Comparison of ENCODE assay signal across 8 cellular contexts in genomic region chr19:16572332-16573211, GRCh38. TPM values are rescaled to one million over a fixed set of nuclear protein-coding genes. Genes with fewer than 3 reads are reported as not detected.
A peak's percentile ranks its signal among the peaks of the same experiment; 100 is the strongest.
DNase-seq lines count a peak whose midpoint lies in the region; ATAC-seq, FAIRE-seq and TF ChIP-seq lines count a peak whose summit lies in the region.

Gene SLC35E1, minus strand, starts transcription at chr19:16572415. Its CDS starts 51 bp downstream, at chr19:16572364.

- peaks cover 56% of the 10 kb centered on the region for H3K36me3 Mint-ChIP-seq in brain

- peak within 1 kb of the TSS; percentile 93 to 99 (median 98) for H3K4me3 Mint-ChIP-seq in brain

- peaks cover 12% of the 10 kb centered on the region for H3K27me3 Mint-ChIP-seq in brain

- CTCF ChIA-PET in A549 (lab: Yijun Ruan, JAX) = no interaction called here

- peaks cover 59% of the 10 kb centered on the region for H3K4me1 Mint-ChIP-seq in brain

- no peak for FAIRE-seq in A549 (lab: Jason Lieb, UNC)

- peaks cover 0 to 5% (median 0%) of the 10 kb centered on the region in 5 experiments for H3K9me3 Mint-ChIP-seq in brain

- H3K27me3 ChIP-seq in sigmoid colon = no peaks in the 10 kb centered on the region

- H3K4me3 ChIP-seq in A549 = peak within 1 kb of the TSS; percentile 85
- H3K4me3 ChIP-seq in sigmoid colon = peak within 1 kb of the TSS; percentile 69 to 97 (median 92)

- H3K4me1 ChIP-seq in A549 (peaks cover 25% of the 10 kb centered on the region), sigmoid colon (peaks cover 0 to 44% (median 37%) of the 10 kb centered on the region in 4 donors)

- peaks cover 9 to 37% (median 24%) of the 10 kb centered on the region in 4 donors for H3K36me3 ChIP-seq in sigmoid colon

- intact Hi-C loops in sigmoid colon (cut with DNase I) = loop anchor here (1.0 to 5.0 kb wide), 3 partner anchors 35 to 90 kb away; partner anchors contain the start of genes MED26, SMIM7 and TMEM38A

- peak within 1 kb of the TSS; percentile 97 to 100 (median 98) for H3K27ac Mint-ChIP-seq in brain

- no peak for TF ChIP-seq CTCF in A549 (IDR thresholded peaks at IDR 0.05)
- no peak for TF ChIP-seq CTCF in brain (conservative IDR thresholded peaks at IDR 0.05)
- no peak for TF ChIP-seq CTCF in sigmoid colon (IDR thresholded peaks at IDR 0.05)

- H3K27ac ChIP-seq in A549 (peak within 1 kb of the TSS; percentile 91 to 98), sigmoid colon (peak within 1 kb of the TSS; percentile 83 to 92 (median 89))

- TF ChIP-seq RAD21 in A549 (conservative IDR thresholded peaks at IDR 0.05 in 1 of 2, IDR thresholded peaks at IDR 0.05 in 1 of 2) = no peak

- 0% methylated on average over 16 of the region's 83 CpGs for WGBS in A549 (ENCODE audit: missing lambda C conversion rate)
- 0% methylated on average over 83 of the region's 83 CpGs for WGBS in sigmoid colon, 2 donors

- no peak for TF ChIP-seq EP300 in A549 (IDR thresholded peaks at IDR 0.05)
- TF ChIP-seq EP300 in sigmoid colon (IDR thresholded peaks at IDR 0.05) = peak in 1 of 4 donors; percentile 79

- H3K4me2 ChIP-seq in A549 = peak within 1 kb of the TSS; percentile 92

- DNase-seq in A549 (ENCODE audit: low read depth in 1 of 2, low spot score in 1 of 2) = peak; percentile 95
- peak; percentile 86 for DNase-seq in NCI-H2107 treated with DMSO at 0.1 percent for 48 hours (lab: John Stamatoyannopoulos, UW; ENCODE audit: unreplicated experiment)
- DNase-seq in UCSD-AML1 (lab: John Stamatoyannopoulos, UW; ENCODE audit: unreplicated experiment) = peak; percentile 96
- DNase-seq in iPS DF 4.7 (ENCODE audit: extremely low read depth, low spot score) = peak; percentile 72
- peak; percentile 98 for DNase-seq in sigmoid colon

- H3K9me3 ChIP-seq in A549 (no peaks in the 10 kb centered on the region), sigmoid colon (no peaks in the 10 kb centered on the region)

- POLR2A ChIA-PET in A549 (lab: Yijun Ruan, JAX) = interaction anchor here (0.6 to 1.2 kb wide), 3 partner anchors 56 to 269 kb away, joined by 4 to 7 read pairs (median 7); partner anchors contain the start of gene MED26

- ATAC-seq in A549 (peak; percentile 96 to 98), GM18858 (IDR thresholded peaks at IDR 0.05; ENCODE audit: unreplicated experiment) (peak; percentile 55), HG03066 (IDR thresholded peaks at IDR 0.05; ENCODE audit: low read depth, unreplicated experiment) (peak; percentile 77)

- TF ChIP-seq POLR2A in A549 (IDR thresholded peaks at IDR 0.05; ENCODE audit: low read length) (peak; percentile 69), sigmoid colon (IDR thresholded peaks at IDR 0.05) (peak; percentile 80)

TF ChIP-seq in A549, 52 proteins besides CTCF, POLR2A, EP300 and RAD21:
- no peak for TF ChIP-seq ZNF302 (CRISPR knock-in tag; IDR thresholded peaks at IDR 0.05)
- no peak for TF ChIP-seq RNF2 (IDR thresholded peaks at IDR 0.05; ENCODE audit: borderline replicate concordance, low read depth)
- peak; percentile 76; the same call in 2 of the 3 replicates for TF ChIP-seq BCL3 (IDR thresholded peaks at IDR 0.05)
- no peak for TF ChIP-seq CHD4 (IDR thresholded peaks at IDR 0.05; ENCODE audit: borderline replicate concordance)
- no peak for TF ChIP-seq USF2 (IDR thresholded peaks at IDR 0.05)
- TF ChIP-seq PHF8 (IDR thresholded peaks at IDR 0.05; ENCODE audit: borderline replicate concordance, low read depth) = peak; percentile 22; the same call in 1 of the 2 replicates
- TF ChIP-seq KDM1A (IDR thresholded peaks at IDR 0.05; ENCODE audit: low read depth) = no peak
- TF ChIP-seq E2F6 (IDR thresholded peaks at IDR 0.05; ENCODE audit: borderline replicate concordance, low read depth) = no peak
- TF ChIP-seq RARB (CRISPR knock-in tag; IDR thresholded peaks at IDR 0.05) = no peak
- no peak for TF ChIP-seq EHMT2 (IDR thresholded peaks at IDR 0.05; ENCODE audit: low read depth)
- TF ChIP-seq RCOR1 (IDR thresholded peaks at IDR 0.05; ENCODE audit: low read depth, low read length) = no peak
- no peak for TF ChIP-seq MAZ (IDR thresholded peaks at IDR 0.05; ENCODE audit: borderline replicate concordance, low read depth, low read length)
- no peak for TF ChIP-seq BHLHE40 (IDR thresholded peaks at IDR 0.05; ENCODE audit: low read depth, low read length)
- TF ChIP-seq ZFP36 (IDR thresholded peaks at IDR 0.05; ENCODE audit: borderline replicate concordance, partially characterized antibody) = peak; percentile 28
- TF ChIP-seq HOXB5 (CRISPR knock-in tag; IDR thresholded peaks at IDR 0.05) = no peak
- no peak for TF ChIP-seq CEBPB (IDR thresholded peaks at IDR 0.05)
- TF ChIP-seq FOSL2 (IDR thresholded peaks at IDR 0.05) = no peak
- no peak for TF ChIP-seq FOSL2 (CRISPR knock-in tag; IDR thresholded peaks at IDR 0.05)
- TF ChIP-seq FOSB (CRISPR knock-in tag; IDR thresholded peaks at IDR 0.05) = no peak
- TF ChIP-seq GATA3 (IDR thresholded peaks at IDR 0.05; ENCODE audit: borderline replicate concordance) = no peak
- no peak for TF ChIP-seq ZC3H11A (IDR thresholded peaks at IDR 0.05)
- no peak for TF ChIP-seq HMGXB4 (CRISPR knock-in tag; IDR thresholded peaks at IDR 0.05; ENCODE audit: borderline replicate concordance)
- TF ChIP-seq EHF (CRISPR knock-in tag; IDR thresholded peaks at IDR 0.05) = no peak
- TF ChIP-seq MAX (IDR thresholded peaks at IDR 0.05) = peak; percentile 66
- peak; percentile 68 to 75; a peak in 4 of 5 replicates for TF ChIP-seq JUN (IDR thresholded peaks at IDR 0.05)
TF ChIP-seq in A549: peak in this region for 5.

RNA-seq across cellular contexts. Expression of gene SLC35E1, which starts in this region (rescaled TPM):
- 25.1 and 30.8 TPM in 2 replicates for polyA plus RNA-seq in A549 (2011; rRNA removed)
- 18.9 and 22.7 TPM in 2 replicates for polyA plus RNA-seq in A549 (2012; cell fraction: cytosol; rRNA removed)
- polyA plus RNA-seq in A549 (2012; cell fraction: nucleus; rRNA removed) = 42.3 and 49.5 TPM in 2 replicates
- polyA plus RNA-seq in A549 (2017; fragmentation: RNase III; extraction: RNeasy Plus Mini Kit Qiagen cat#74134 plus additional on column Dnase treatment) = 15.7 to 17.2 TPM (median 16.7 TPM) in 3 replicates
- polyA minus RNA-seq in A549 (2011; rRNA and poly(A)+ RNA removed) = 55.1 and 63.0 TPM in 2 replicates
- 25.9 TPM for polyA plus RNA-seq in brain (ENCODE audit: insufficient read depth, low read depth, low replicate concordance)
- total RNA-seq in sigmoid colon = 10 to 100 TPM; 20.3 to 27.4 (median 23.1) TPM
- polyA plus RNA-seq in sigmoid colon = 10 to 100 TPM in 2 of 3 donors, 1 to 10 TPM in 1; 9.7 to 26.6 (median 10.8) TPM

Comparison
In these comparisons a context has a peak if more than half of its experiments do, and no peak if none do; other contexts are left out.
1. Peak in every context shown above with its lines: DNase-seq, ATAC-seq, H3K4me3 ChIP-seq and H3K27ac ChIP-seq.